21 cellular contexts compared by ENCODE assay signal in the genomic region with DNA sequence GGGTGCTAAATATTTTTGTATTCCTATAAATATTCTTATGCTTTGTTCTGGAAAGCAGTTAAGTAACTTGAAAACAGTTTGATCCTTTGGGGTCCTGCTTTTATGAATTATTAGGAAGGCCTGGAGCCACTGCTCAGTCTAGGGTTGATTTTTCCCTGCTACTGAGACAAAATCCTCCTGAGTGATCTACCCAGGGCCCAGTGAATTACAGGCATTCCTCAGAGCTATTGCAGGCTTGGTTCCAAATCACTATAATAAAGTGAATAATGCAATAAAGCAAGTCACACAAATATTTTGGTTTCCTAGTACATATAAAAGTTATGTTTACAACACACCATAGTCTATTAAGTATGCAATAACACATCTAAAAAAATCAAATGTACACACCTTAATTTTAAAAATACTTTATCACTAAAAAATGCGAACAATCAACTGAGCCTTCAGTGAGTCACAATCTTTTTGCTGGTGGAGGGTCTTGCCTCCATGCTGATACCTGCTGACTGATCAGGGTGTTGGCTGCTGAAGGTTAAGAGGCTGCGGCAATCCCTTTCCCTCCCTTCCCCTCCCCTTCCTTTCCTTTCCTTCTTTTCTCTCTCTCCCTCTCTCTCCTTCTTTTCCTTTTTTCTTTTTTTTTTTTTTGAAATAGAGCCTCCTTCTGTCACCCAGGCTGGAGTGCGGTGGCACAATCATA.
"Had no signal": no experiment of that assay in that cellular context is flagged by ENCODE, and none has a peak within 500 bp of the region (broad histone marks: within the 10 kb centered on the region; RNA-seq: fewer than 3 reads in every experiment).

No MANE protein-coding gene starts in this region.

- DNase-seq: activated B cell treated with CpG ODN at 0.5 μM for 24 hours; activated CD4-positive, alpha-beta T cell treated with anti-CD3 and anti-CD28 coated beads for 1 hour; activated CD4-positive, alpha-beta T cell treated with anti-CD3 and anti-CD28 coated beads, Interleukin-2, amount 10 ng/mL, durations not matched to agents 24 days and 14 days; activated CD4-positive, alpha-beta T cell treated with anti-CD3 and anti-CD28 coated beads, Interleukin-2, amount 50 U/mL, for 48 hours; activated CD8-positive, alpha-beta memory T cell treated with anti-CD3 and anti-CD28 coated beads, Interleukin-2, amount 10 ng/mL, durations not matched to agents 7 days and 5 days; activated gamma-delta T cell; activated naive CD4-positive, alpha-beta T cell treated with anti-CD3 and anti-CD28 coated beads for 36 hours; activated T-cell treated with anti-CD3 and anti-CD28 coated beads, Interleukin-2, amount 50 U/mL, for 24 hours; brain microvascular endothelial cell; cerebellar nuclear complex; NCI-H1105 treated with DMSO at 0.1 percent for 48 hours; NCI-H1436 treated with DMSO at 0.1 percent for 48 hours; NCI-H187; NCI-H2081; NCI-H510A treated with DMSO at 0.1 percent for 48 hours; NCI-H69; SHP77 treated with DMSO at 0.1 percent for 48 hours had no signal

- H3K27me3 Mint-ChIP-seq: activated B cell treated with CpG ODN at 0.5 μM for 24 hours; activated CD8-positive, alpha-beta memory T cell treated with anti-CD3 and anti-CD28 coated beads, Interleukin-2, amount 10 ng/mL, durations not matched to agents 7 days and 5 days; activated naive CD8-positive, alpha-beta T cell; activated T-cell treated with anti-CD3 and anti-CD28 coated beads, Interleukin-2, amount 50 U/mL, for 24 hours; activated T-helper 17 cell treated with anti-CD3 and anti-CD28 coated beads, Interleukin-2, amount 50 U/mL, for 72 hours had no signal

- H3K36me3 ChIP-seq: cardiac muscle cell had no signal

- H3K4me3 Mint-ChIP-seq: activated B cell treated with CpG ODN at 0.5 μM for 24 hours; activated CD4-positive, alpha-beta T cell treated with anti-CD3 and anti-CD28 coated beads, Interleukin-2, amount 10 ng/mL, durations not matched to agents 24 days and 14 days; activated CD8-positive, alpha-beta memory T cell treated with anti-CD3 and anti-CD28 coated beads, Interleukin-2, amount 10 ng/mL, durations not matched to agents 7 days and 5 days; activated naive CD4-positive, alpha-beta T cell treated with anti-CD3 and anti-CD28 coated beads for 36 hours; activated naive CD8-positive, alpha-beta T cell; activated T-cell treated with anti-CD3 and anti-CD28 coated beads, Interleukin-2, amount 50 U/mL, for 24 hours; activated T-helper 17 cell treated with anti-CD3 and anti-CD28 coated beads, Interleukin-2, amount 50 U/mL, for 72 hours; T-helper 1 cell treated with Interleukin-12 subunit alpha and Interleukin-12 subunit beta and Interleukin-4 antibody, amounts not matched to agents 30 μg/mL and 1 μg/mL, for 36 hours had no signal

- ATAC-seq: activated CD8-positive, alpha-beta memory T cell treated with anti-CD3 and anti-CD28 coated beads, Interleukin-2, amount 10 ng/mL, durations not matched to agents 7 days and 5 days; activated T-helper 17 cell treated with anti-CD3 and anti-CD28 coated beads, Interleukin-2, amount 50 U/mL, for 72 hours had no signal

- H3K4me1 Mint-ChIP-seq: activated B cell treated with CpG ODN at 0.5 μM for 24 hours; activated T-helper 17 cell treated with anti-CD3 and anti-CD28 coated beads, Interleukin-2, amount 50 U/mL, for 72 hours had no signal

- H3K4me3 ChIP-seq: cardiac muscle cell had no signal

- H3K27ac Mint-ChIP-seq: activated B cell treated with CpG ODN at 0.5 μM for 24 hours; activated CD4-positive, alpha-beta T cell treated with anti-CD3 and anti-CD28 coated beads, Interleukin-2, amount 10 ng/mL, durations not matched to agents 24 days and 14 days; activated CD8-positive, alpha-beta memory T cell treated with anti-CD3 and anti-CD28 coated beads, Interleukin-2, amount 10 ng/mL, durations not matched to agents 7 days and 5 days; activated naive CD4-positive, alpha-beta T cell treated with anti-CD3 and anti-CD28 coated beads for 36 hours; activated naive CD8-positive, alpha-beta T cell; activated T-cell treated with anti-CD3 and anti-CD28 coated beads, Interleukin-2, amount 50 U/mL, for 24 hours; activated T-helper 17 cell treated with anti-CD3 and anti-CD28 coated beads, Interleukin-2, amount 50 U/mL, for 72 hours; T-helper 1 cell treated with Interleukin-12 subunit alpha and Interleukin-12 subunit beta and Interleukin-4 antibody, amounts not matched to agents 30 μg/mL and 1 μg/mL, for 36 hours had no signal

- H3K27ac ChIP-seq: brain microvascular endothelial cell, cardiac muscle cell had no signal

- H3K27me3 ChIP-seq: brain microvascular endothelial cell, cardiac muscle cell had no signal

- H3K9me3 Mint-ChIP-seq: activated B cell treated with CpG ODN at 0.5 μM for 24 hours; activated CD4-positive, alpha-beta T cell treated with anti-CD3 and anti-CD28 coated beads, Interleukin-2, amount 10 ng/mL, durations not matched to agents 24 days and 14 days; activated naive CD4-positive, alpha-beta T cell treated with anti-CD3 and anti-CD28 coated beads for 36 hours; activated T-cell treated with anti-CD3 and anti-CD28 coated beads, Interleukin-2, amount 50 U/mL, for 24 hours; activated T-helper 17 cell treated with anti-CD3 and anti-CD28 coated beads, Interleukin-2, amount 50 U/mL, for 72 hours; T-helper 1 cell treated with Interleukin-12 subunit alpha and Interleukin-12 subunit beta and Interleukin-4 antibody, amounts not matched to agents 30 μg/mL and 1 μg/mL, for 36 hours had no signal
